ENCODE assay signal across 1 cellular context in the genomic region with DNA sequence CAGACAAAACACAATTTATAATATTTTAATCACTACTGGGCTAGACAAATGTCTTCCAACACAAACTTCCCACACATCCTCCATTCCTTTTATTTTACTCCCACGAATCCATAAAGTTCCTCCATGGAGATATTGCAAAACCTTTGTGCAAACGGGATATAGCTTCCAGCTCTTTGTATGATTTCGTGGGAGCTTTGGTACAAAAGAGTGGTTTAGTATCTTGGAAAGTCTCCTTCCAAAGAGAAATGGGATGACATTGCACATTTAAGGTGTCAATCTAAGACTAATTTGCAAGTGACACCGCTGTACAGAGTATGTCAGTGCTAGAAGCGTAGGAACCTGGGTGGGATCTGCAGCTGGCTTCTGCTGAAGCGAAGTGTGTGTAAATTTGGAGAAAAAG.
TF ChIP-seq lines count a peak whose summit lies in the region.

No MANE protein-coding gene starts in this region.

TF ChIP-seq in GM23338, 12 proteins besides CTCF, POLR2A, EP300 and RAD21 (continued from another document):
- TF ChIP-seq, protein P1, sequence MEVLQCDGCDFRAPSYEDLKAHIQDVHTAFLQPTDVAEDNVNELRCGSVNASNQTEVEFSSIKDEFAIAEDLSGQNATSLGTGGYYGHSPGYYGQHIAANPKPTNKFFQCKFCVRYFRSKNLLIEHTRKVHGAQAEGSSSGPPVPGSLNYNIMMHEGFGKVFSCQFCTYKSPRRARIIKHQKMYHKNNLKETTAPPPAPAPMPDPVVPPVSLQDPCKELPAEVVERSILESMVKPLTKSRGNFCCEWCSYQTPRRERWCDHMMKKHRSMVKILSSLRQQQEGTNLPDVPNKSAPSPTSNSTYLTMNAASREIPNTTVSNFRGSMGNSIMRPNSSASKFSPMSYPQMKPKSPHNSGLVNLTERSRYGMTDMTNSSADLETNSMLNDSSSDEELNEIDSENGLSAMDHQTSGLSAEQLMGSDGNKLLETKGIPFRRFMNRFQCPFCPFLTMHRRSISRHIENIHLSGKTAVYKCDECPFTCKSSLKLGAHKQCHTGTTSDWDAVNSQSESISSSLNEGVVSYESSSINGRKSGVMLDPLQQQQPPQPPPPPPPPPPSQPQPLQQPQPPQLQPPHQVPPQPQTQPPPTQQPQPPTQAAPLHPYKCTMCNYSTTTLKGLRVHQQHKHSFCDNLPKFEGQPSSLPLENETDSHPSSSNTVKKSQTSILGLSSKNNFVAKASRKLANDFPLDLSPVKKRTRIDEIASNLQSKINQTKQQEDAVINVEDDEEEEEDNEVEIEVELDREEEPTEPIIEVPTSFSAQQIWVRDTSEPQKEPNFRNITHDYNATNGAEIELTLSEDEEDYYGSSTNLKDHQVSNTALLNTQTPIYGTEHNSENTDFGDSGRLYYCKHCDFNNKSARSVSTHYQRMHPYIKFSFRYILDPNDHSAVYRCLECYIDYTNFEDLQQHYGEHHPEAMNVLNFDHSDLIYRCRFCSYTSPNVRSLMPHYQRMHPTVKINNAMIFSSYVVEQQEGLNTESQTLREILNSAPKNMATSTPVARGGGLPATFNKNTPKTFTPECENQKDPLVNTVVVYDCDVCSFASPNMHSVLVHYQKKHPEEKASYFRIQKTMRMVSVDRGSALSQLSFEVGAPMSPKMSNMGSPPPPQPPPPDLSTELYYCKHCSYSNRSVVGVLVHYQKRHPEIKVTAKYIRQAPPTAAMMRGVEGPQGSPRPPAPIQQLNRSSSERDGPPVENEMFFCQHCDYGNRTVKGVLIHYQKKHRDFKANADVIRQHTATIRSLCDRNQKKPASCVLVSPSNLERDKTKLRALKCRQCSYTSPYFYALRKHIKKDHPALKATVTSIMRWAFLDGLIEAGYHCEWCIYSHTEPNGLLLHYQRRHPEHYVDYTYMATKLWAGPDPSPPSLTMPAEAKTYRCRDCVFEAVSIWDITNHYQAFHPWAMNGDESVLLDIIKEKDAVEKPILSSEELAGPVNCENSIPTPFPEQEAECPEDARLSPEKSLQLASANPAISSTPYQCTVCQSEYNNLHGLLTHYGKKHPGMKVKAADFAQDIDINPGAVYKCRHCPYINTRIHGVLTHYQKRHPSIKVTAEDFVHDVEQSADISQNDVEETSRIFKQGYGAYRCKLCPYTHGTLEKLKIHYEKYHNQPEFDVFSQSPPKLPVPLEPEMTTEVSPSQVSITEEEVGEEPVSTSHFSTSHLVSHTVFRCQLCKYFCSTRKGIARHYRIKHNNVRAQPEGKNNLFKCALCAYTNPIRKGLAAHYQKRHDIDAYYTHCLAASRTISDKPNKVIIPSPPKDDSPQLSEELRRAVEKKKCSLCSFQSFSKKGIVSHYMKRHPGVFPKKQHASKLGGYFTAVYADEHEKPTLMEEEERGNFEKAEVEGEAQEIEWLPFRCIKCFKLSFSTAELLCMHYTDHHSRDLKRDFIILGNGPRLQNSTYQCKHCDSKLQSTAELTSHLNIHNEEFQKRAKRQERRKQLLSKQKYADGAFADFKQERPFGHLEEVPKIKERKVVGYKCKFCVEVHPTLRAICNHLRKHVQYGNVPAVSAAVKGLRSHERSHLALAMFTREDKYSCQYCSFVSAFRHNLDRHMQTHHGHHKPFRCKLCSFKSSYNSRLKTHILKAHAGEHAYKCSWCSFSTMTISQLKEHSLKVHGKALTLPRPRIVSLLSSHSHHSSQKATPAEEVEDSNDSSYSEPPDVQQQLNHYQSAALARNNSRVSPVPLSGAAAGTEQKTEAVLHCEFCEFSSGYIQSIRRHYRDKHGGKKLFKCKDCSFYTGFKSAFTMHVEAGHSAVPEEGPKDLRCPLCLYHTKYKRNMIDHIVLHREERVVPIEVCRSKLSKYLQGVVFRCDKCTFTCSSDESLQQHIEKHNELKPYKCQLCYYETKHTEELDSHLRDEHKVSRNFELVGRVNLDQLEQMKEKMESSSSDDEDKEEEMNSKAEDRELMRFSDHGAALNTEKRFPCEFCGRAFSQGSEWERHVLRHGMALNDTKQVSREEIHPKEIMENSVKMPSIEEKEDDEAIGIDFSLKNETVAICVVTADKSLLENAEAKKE (CRISPR knock-in tag; IDR thresholded peaks at IDR 0.05): no peak
- TF ChIP-seq ZNF114 (CRISPR knock-in tag; IDR thresholded peaks at IDR 0.05) (no peak), STAT1 (IDR thresholded peaks at IDR 0.05; ENCODE audit: unreplicated experiment) (no peak), NANOG (IDR thresholded peaks at IDR 0.05; ENCODE audit: borderline replicate concordance) (no peak), ZNF331 (CRISPR knock-in tag; IDR thresholded peaks at IDR 0.05; ENCODE audit: low read depth) (no peak), EZH2 (IDR thresholded peaks at IDR 0.05; ENCODE audit: low read depth, unreplicated experiment) (no peak), CREB1 (CRISPR knock-in tag; IDR thresholded peaks at IDR 0.05; ENCODE audit: low read depth) (no peak)
- TF ChIP-seq, protein P2, sequence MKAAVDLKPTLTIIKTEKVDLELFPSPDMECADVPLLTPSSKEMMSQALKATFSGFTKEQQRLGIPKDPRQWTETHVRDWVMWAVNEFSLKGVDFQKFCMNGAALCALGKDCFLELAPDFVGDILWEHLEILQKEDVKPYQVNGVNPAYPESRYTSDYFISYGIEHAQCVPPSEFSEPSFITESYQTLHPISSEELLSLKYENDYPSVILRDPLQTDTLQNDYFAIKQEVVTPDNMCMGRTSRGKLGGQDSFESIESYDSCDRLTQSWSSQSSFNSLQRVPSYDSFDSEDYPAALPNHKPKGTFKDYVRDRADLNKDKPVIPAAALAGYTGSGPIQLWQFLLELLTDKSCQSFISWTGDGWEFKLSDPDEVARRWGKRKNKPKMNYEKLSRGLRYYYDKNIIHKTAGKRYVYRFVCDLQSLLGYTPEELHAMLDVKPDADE (IDR thresholded peaks at IDR 0.05): no peak
- TF ChIP-seq, protein P3, sequence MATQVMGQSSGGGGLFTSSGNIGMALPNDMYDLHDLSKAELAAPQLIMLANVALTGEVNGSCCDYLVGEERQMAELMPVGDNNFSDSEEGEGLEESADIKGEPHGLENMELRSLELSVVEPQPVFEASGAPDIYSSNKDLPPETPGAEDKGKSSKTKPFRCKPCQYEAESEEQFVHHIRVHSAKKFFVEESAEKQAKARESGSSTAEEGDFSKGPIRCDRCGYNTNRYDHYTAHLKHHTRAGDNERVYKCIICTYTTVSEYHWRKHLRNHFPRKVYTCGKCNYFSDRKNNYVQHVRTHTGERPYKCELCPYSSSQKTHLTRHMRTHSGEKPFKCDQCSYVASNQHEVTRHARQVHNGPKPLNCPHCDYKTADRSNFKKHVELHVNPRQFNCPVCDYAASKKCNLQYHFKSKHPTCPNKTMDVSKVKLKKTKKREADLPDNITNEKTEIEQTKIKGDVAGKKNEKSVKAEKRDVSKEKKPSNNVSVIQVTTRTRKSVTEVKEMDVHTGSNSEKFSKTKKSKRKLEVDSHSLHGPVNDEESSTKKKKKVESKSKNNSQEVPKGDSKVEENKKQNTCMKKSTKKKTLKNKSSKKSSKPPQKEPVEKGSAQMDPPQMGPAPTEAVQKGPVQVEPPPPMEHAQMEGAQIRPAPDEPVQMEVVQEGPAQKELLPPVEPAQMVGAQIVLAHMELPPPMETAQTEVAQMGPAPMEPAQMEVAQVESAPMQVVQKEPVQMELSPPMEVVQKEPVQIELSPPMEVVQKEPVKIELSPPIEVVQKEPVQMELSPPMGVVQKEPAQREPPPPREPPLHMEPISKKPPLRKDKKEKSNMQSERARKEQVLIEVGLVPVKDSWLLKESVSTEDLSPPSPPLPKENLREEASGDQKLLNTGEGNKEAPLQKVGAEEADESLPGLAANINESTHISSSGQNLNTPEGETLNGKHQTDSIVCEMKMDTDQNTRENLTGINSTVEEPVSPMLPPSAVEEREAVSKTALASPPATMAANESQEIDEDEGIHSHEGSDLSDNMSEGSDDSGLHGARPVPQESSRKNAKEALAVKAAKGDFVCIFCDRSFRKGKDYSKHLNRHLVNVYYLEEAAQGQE (IDR thresholded peaks at IDR 0.05; ENCODE audit: unreplicated experiment): no peak
